Comparison of ENCODE assay signal across 17 cellular contexts in genomic region chr17:82226170-82226808, GRCh38.
"Had no signal": no experiment of that assay in that cellular context is flagged by ENCODE, and none has a peak within 500 bp of the region (broad histone marks: within the 10 kb centered on the region; RNA-seq: fewer than 3 reads in every experiment).

No MANE protein-coding gene starts in this region.

- H3K27ac ChIP-seq: adrenal gland, esophagus muscularis mucosa, parathyroid adenoma, suprapubic skin had no signal

- H3K4me3 ChIP-seq: adrenal gland, esophagus muscularis mucosa, lung, suprapubic skin had no signal

- H3K9me3 ChIP-seq: adrenal gland, esophagus muscularis mucosa, suprapubic skin had no signal

- H3K27ac Mint-ChIP-seq: activated T-helper 1 cell treated with anti-CD3 and anti-CD28 coated beads, Interleukin-12 subunit alpha, Interleukin-12 subunit beta, Interleukin-2, Interleukin-4 antibody, amounts not matched to agents 30 ng/mL and 10 ng/mL and 1 ng/mL, durations not matched to agents 14 hours and 24 hours and 36 hours; type B pancreatic cell had no signal

- H3K4me3 Mint-ChIP-seq: neural crest cell, type B pancreatic cell had no signal

- DNase-seq: activated CD4-positive, CD25-positive, alpha-beta regulatory T cell treated with anti-CD3 and anti-CD28 coated beads, Interleukin-2, amount 50 U/mL, for 72 hours; activated naive CD4-positive, alpha-beta T cell treated with Interleukin-2 at 50 U/mL for 16 hours; midbrain; small intestine; stimulated activated CD4-positive, alpha-beta T cell treated with anti-CD3 and anti-CD28 coated beads, Interleukin-4, amount 100 ng/mL, for 4 hours; stimulated activated CD8-positive, alpha-beta memory T cell treated with anti-CD3 and anti-CD28 coated beads, Interleukin-4, amount 100 ng/mL, for 48 hours; stimulated activated naive CD4-positive, alpha-beta T cell treated with Interleukin-2 at 50 U/mL for 16 hours; T-helper 1 cell had no signal

- H3K36me3 Mint-ChIP-seq: type B pancreatic cell had no signal

- H3K9ac ChIP-seq: parathyroid adenoma had no signal

- H3K27me3 ChIP-seq: adrenal gland had no signal

- H3K36me3 ChIP-seq: adrenal gland, esophagus muscularis mucosa, suprapubic skin had no signal

- ATAC-seq: SK-N-SH treated with all-trans-retinoic acid at 6 μM for 48 hours had no signal

- H3K9me3 Mint-ChIP-seq: activated T-helper 1 cell treated with anti-CD3 and anti-CD28 coated beads, Interleukin-12 subunit alpha, Interleukin-12 subunit beta, Interleukin-2, Interleukin-4 antibody, amounts not matched to agents 30 ng/mL and 10 ng/mL and 1 ng/mL, durations not matched to agents 14 hours and 24 hours and 36 hours; neural crest cell; type B pancreatic cell had no signal
